ENCODE assay signal across 15 cellular contexts in the genomic region with DNA sequence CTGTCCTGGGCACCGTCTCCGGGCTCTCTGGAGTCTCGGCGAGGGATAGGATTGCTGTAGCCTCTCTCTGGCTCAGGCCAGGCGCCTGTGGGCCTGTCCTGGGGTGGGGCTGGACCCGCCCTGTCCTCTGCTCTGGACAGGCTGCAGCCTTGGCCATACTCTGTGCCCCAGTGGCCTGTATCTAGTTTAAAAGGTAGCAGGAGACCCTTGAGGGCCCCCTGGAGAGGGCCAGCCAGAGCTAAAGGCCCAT. TPM values are rescaled to one million over a fixed set of nuclear protein-coding genes. Genes with fewer than 3 reads are reported as not detected.
DNase-seq lines count a peak whose midpoint lies in the region; ATAC-seq and TF ChIP-seq lines count a peak whose summit lies in the region.
"Had no signal": no experiment of that assay in that cellular context is flagged by ENCODE, and none has a peak within 500 bp of the region (broad histone marks: within the 10 kb centered on the region; RNA-seq: fewer than 3 reads in every experiment).

No MANE protein-coding gene starts in this region.

- H2BK15ac ChIP-seq in mesenchymal stem cell (ENCODE audit: low read depth, poor library complexity, severe bottlenecking) = no peak overlapping the region

- H3K4ac ChIP-seq in mesenchymal stem cell (ENCODE audit: low read depth in 1 of 2, low read length in 2 of 2) = no peak overlapping the region

- peaks cover 4% of the 10 kb centered on the region for H3K4me1 ChIP-seq in endodermal cell (ENCODE audit: control insufficient read depth, insufficient read depth, low read length)
- peaks cover 28% of the 10 kb centered on the region for H3K4me1 ChIP-seq in mesenchymal stem cell (ENCODE audit: control insufficient read depth, insufficient read depth, low read depth, low read length)
- H3K4me1 ChIP-seq in spleen = peaks cover 23 to 64% (median 47%) of the 10 kb centered on the region in 6 donors

- TF ChIP-seq POLR2A in spleen (IDR thresholded peaks at IDR 0.05) = no peak

- H4K91ac ChIP-seq in mesenchymal stem cell (ENCODE audit: low read length) = peak overlapping the region; percentile 54

- H3K27me3 Mint-ChIP-seq in endodermal cell (ENCODE audit: insufficient read depth) = peaks cover 20% of the 10 kb centered on the region
- peaks cover 18% of the 10 kb centered on the region for H3K27me3 Mint-ChIP-seq in activated CD8-positive, alpha-beta T cell treated with anti-CD3 and anti-CD28 coated beads for 36 hours

- peak; percentile 12 for DNase-seq in activated CD8-positive, alpha-beta memory T cell treated with anti-CD3 and anti-CD28 coated beads, Interleukin-2, amount 50 U/mL, for 4 hours
- DNase-seq in activated CD8-positive, alpha-beta memory T cell treated with anti-CD3 and anti-CD28 coated beads, Interleukin-2, amount 50 U/mL, for 48 hours = no peak
- DNase-seq in endodermal cell (no peak), mesenchymal stem cell (no peak), spleen (peak; percentile 41), NCI-H2171 (lab: John Stamatoyannopoulos, UW) (no peak), NCI-H1930 (lab: John Stamatoyannopoulos, UW) (no peak)
- no peak for DNase-seq in activated CD8-positive, alpha-beta T cell treated with anti-CD3 and anti-CD28 coated beads for 36 hours
- DNase-seq: activated T-cell treated with anti-CD3 and anti-CD28 coated beads, Interleukin-2, amount 50 U/mL, for 24 hours; Caco-2; NCI-H2227 treated with DMSO at 0.1 percent for 48 hours; small intestine had no signal

- H3K9ac ChIP-seq in endodermal cell (ENCODE audit: extremely low read depth, low read length, poor library complexity, severe bottlenecking) (no peak overlapping the region), mesenchymal stem cell (ENCODE audit: low read length) (no peak overlapping the region)

- no peak overlapping the region for H3K27ac Mint-ChIP-seq in endodermal cell
- no peak overlapping the region for H3K27ac Mint-ChIP-seq in activated CD8-positive, alpha-beta T cell treated with anti-CD3 and anti-CD28 coated beads for 36 hours
- H3K27ac Mint-ChIP-seq: activated T-cell treated with anti-CD3 and anti-CD28 coated beads, Interleukin-2, amount 50 U/mL, for 24 hours; dendritic cell treated with granulocyte-macrophage colony-stimulating factor and Interleukin-4, amounts not matched to agents 40 ng/mL and 50 ng/mL, for 4 days; naive thymus-derived CD4-positive, alpha-beta T cell had no signal

- peaks cover 7% of the 10 kb centered on the region for H3K36me3 Mint-ChIP-seq in endodermal cell (ENCODE audit: low read depth)
- no peaks in the 10 kb centered on the region for H3K36me3 Mint-ChIP-seq in activated CD8-positive, alpha-beta T cell treated with anti-CD3 and anti-CD28 coated beads for 36 hours (ENCODE audit: low read depth)
- H3K36me3 Mint-ChIP-seq: naive thymus-derived CD4-positive, alpha-beta T cell had no signal

- no peaks in the 10 kb centered on the region for H3K9me3 Mint-ChIP-seq in endodermal cell
- H3K9me3 Mint-ChIP-seq in activated CD8-positive, alpha-beta T cell treated with anti-CD3 and anti-CD28 coated beads for 36 hours = no peaks in the 10 kb centered on the region
- H3K9me3 Mint-ChIP-seq: activated T-cell treated with anti-CD3 and anti-CD28 coated beads, Interleukin-2, amount 50 U/mL, for 24 hours; dendritic cell treated with granulocyte-macrophage colony-stimulating factor and Interleukin-4, amounts not matched to agents 40 ng/mL and 50 ng/mL, for 4 days; naive thymus-derived CD4-positive, alpha-beta T cell had no signal

- no peak overlapping the region for H3K18ac ChIP-seq in mesenchymal stem cell (ENCODE audit: low read depth in 1 of 2, low read length in 2 of 2)

- H2BK5ac ChIP-seq in mesenchymal stem cell (ENCODE audit: low read depth, low read length, poor library complexity, severe bottlenecking) = no peak overlapping the region

- no peaks in the 10 kb centered on the region for H3K79me1 ChIP-seq in mesenchymal stem cell (replicated peaks; ENCODE audit: low read length, poor library complexity, severe bottlenecking)

- H2BK120ac ChIP-seq in mesenchymal stem cell (ENCODE audit: low read depth, low read length) = no peak overlapping the region

- H3K4me1 Mint-ChIP-seq in endodermal cell = peaks cover 16% of the 10 kb centered on the region
- H3K4me1 Mint-ChIP-seq in activated CD8-positive, alpha-beta T cell treated with anti-CD3 and anti-CD28 coated beads for 36 hours (ENCODE audit: low read depth) = peaks cover 4% of the 10 kb centered on the region

- POLR2A ChIA-PET in activated CD8-positive, alpha-beta T cell treated with anti-CD3 and anti-CD28 coated beads for 36 hours (lab: Charles Lee) = no interaction called here

- H3K4me3 ChIP-seq in endodermal cell (ENCODE audit: low read length) (peak overlapping the region; percentile 89), mesenchymal stem cell (ENCODE audit: insufficient read depth in 1 of 2, low read depth in 1 of 2, low read length in 2 of 2) (no peak overlapping the region), spleen (peak overlapping the region in 5 of 8 donors; percentile 51 to 76 (median 56))

- no peak for ATAC-seq in activated CD8-positive, alpha-beta T cell treated with anti-CD3 and anti-CD28 coated beads for 36 hours
- ATAC-seq: naive thymus-derived CD4-positive, alpha-beta T cell had no signal

- intact Hi-C loops in spleen (cut with DNase I; ENCODE audit: low total_unique reads) = no loop called here
- intact Hi-C loops in activated CD8-positive, alpha-beta T cell treated with anti-CD3 and anti-CD28 coated beads for 36 hours (cut with micrococcal nuclease) = loop anchor here (10.0 kb wide), 1 partner anchor 425 kb away; no protein-coding TSS in a partner anchor

- H3K27ac ChIP-seq in endodermal cell (ENCODE audit: low read depth, low read length) (no peak overlapping the region), mesenchymal stem cell (ENCODE audit: low read length, poor library complexity, severe bottlenecking) (no peak overlapping the region), spleen (no peak overlapping the region)

- CTCF ChIA-PET in activated CD8-positive, alpha-beta T cell treated with anti-CD3 and anti-CD28 coated beads for 36 hours (lab: Charles Lee) = interaction anchor here (0.7 kb wide), 1 partner anchor 46 kb away, joined by 4 read pairs; no protein-coding TSS in a partner anchor

- no peak overlapping the region for H3K4me2 ChIP-seq in mesenchymal stem cell (ENCODE audit: low read length, poor library complexity, severe bottlenecking)

- H2BK12ac ChIP-seq in mesenchymal stem cell (ENCODE audit: low read length in 2 of 2) = no peak overlapping the region

- WGBS in endodermal cell (ENCODE audit: insufficient coverage in 1 of 2, insufficient read length in 1 of 2), 2 experiments = 53 to 71% methylated on average over 4 to 6 of the region's 6 CpGs
- WGBS in mesenchymal stem cell = 57% methylated on average over 6 of the region's 6 CpGs
- WGBS in spleen, 5 donors = 59 to 95% (median 71%) methylated on average over 6 of the region's 6 CpGs

- H3K4me3 Mint-ChIP-seq in endodermal cell = peak overlapping the region; percentile 68
- no peak overlapping the region for H3K4me3 Mint-ChIP-seq in activated CD8-positive, alpha-beta T cell treated with anti-CD3 and anti-CD28 coated beads for 36 hours
- H3K4me3 Mint-ChIP-seq: activated T-cell treated with anti-CD3 and anti-CD28 coated beads, Interleukin-2, amount 50 U/mL, for 24 hours; dendritic cell treated with granulocyte-macrophage colony-stimulating factor and Interleukin-4, amounts not matched to agents 40 ng/mL and 50 ng/mL, for 4 days had no signal

- H4K8ac ChIP-seq in mesenchymal stem cell (ENCODE audit: low read length) = no peak overlapping the region

- H3K14ac ChIP-seq in mesenchymal stem cell (ENCODE audit: low read length in 2 of 2) = no peak overlapping the region

- no peak overlapping the region for H2AFZ ChIP-seq in mesenchymal stem cell (ENCODE audit: low read depth, low read length)

- H3K9me3 ChIP-seq in endodermal cell (ENCODE audit: control insufficient read depth, low read length) (no peaks in the 10 kb centered on the region), mesenchymal stem cell (ENCODE audit: control insufficient read depth, low read length) (no peaks in the 10 kb centered on the region), spleen (no peaks in the 10 kb centered on the region)
- H3K9me3 ChIP-seq: Caco-2 had no signal

- peaks cover 21% of the 10 kb centered on the region for H3K27me3 ChIP-seq in endodermal cell (ENCODE audit: control insufficient read depth, insufficient read depth, low read length, poor library complexity, severe bottlenecking)
- peaks cover 72 to 78% of the 10 kb centered on the region in 2 experiments for H3K27me3 ChIP-seq in mesenchymal stem cell (ENCODE audit: control insufficient read depth in 1 of 2, insufficient read depth in 1 of 2, low read length in 2 of 2)
- H3K27me3 ChIP-seq in spleen (replicated peaks in 1 of 7) = peaks cover 0 to 76% (median 50%) of the 10 kb centered on the region in 7 donors

- H3K36me3 ChIP-seq in endodermal cell (ENCODE audit: control insufficient read depth, insufficient read depth, low read length) = peaks cover 4% of the 10 kb centered on the region
- peaks cover 0 to 4% of the 10 kb centered on the region in 2 experiments for H3K36me3 ChIP-seq in mesenchymal stem cell (ENCODE audit: control insufficient read depth in 1 of 2, insufficient read depth in 2 of 2, low read depth in 1 of 2, low read length in 2 of 2)
- no peaks in the 10 kb centered on the region for H3K36me3 ChIP-seq in spleen

- TF ChIP-seq CTCF in endodermal cell (conservative IDR thresholded peaks at IDR 0.05) = no peak
- TF ChIP-seq CTCF in spleen (IDR thresholded peaks at IDR 0.05 in 8 of 11, conservative IDR thresholded peaks at IDR 0.05 in 3 of 11) = no peak
- TF ChIP-seq CTCF in activated CD8-positive, alpha-beta T cell treated with anti-CD3 and anti-CD28 coated beads for 36 hours (IDR thresholded peaks at IDR 0.05) = no peak

- no peak overlapping the region for H2AK5ac ChIP-seq in mesenchymal stem cell (ENCODE audit: low read length, severe bottlenecking)

- H3K23ac ChIP-seq in mesenchymal stem cell (ENCODE audit: low read length in 2 of 2) = no peak overlapping the region

RNA-seq across cellular contexts. Expression of gene KIF26A, which starts 1.8 kb away (rescaled TPM):
- total RNA-seq in endodermal cell (10 to 100 TPM; 36.7 to 54.8 TPM), spleen (10 to 100 TPM in 4 of 7 donors, 1 to 10 TPM in 3; 7.4 to 21.9 (median 10.3) TPM)
- 9.9 TPM for polyA plus RNA-seq in endodermal cell (2013, experiment 1 of 2)
- polyA plus RNA-seq in endodermal cell (2013, experiment 2 of 2) = 8.4 TPM
- 1.7 TPM for polyA plus RNA-seq in mesenchymal stem cell (2013, experiment 1 of 2)
- polyA plus RNA-seq in mesenchymal stem cell (2013, experiment 2 of 2) = 1.7 TPM
- 1 to 10 TPM in 2 of 3 donors, under 1 TPM in 1; 0.72 to 7.8 (median 1.2) TPM for polyA plus RNA-seq in spleen
- under 1 TPM; 0.59 to 0.65 TPM for total RNA-seq in activated CD8-positive, alpha-beta T cell treated with anti-CD3 and anti-CD28 coated beads for 36 hours
- polyA plus RNA-seq: naive thymus-derived CD4-positive, alpha-beta T cell had no signal

RNA-seq across cellular contexts. Expression of gene ASPG, which starts 54.6 kb away (rescaled TPM):
- total RNA-seq in endodermal cell = 1 to 10 TPM in 1 of 2 donors, under 1 TPM in 1; 0.71 to 1.4 TPM
- polyA plus RNA-seq in endodermal cell (2013, experiment 1 of 2) = 0.32 TPM
- polyA plus RNA-seq in endodermal cell (2013, experiment 2 of 2) = 0.33 TPM
- polyA plus RNA-seq in mesenchymal stem cell (2013, experiment 1 of 2) = not detected
- polyA plus RNA-seq in mesenchymal stem cell (2013, experiment 2 of 2) = not detected
- total RNA-seq in spleen = under 1 TPM in 4 of 7 donors, not detected in 3; 0.09 to 0.28 (median 0.18) TPM
- under 1 TPM; 0.05 to 0.67 (median 0.32) TPM for polyA plus RNA-seq in spleen
- total RNA-seq in activated CD8-positive, alpha-beta T cell treated with anti-CD3 and anti-CD28 coated beads for 36 hours = not detected
- total RNA-seq: Caco-2, HT1080 had no signal
- polyA plus RNA-seq: naive thymus-derived CD4-positive, alpha-beta T cell had no signal

Comparison
In these comparisons a context has a peak if more than half of its experiments do, and no peak if none do; other contexts are left out.
1. DNase-seq: peak in activated CD8-positive, alpha-beta memory T cell treated with anti-CD3 and anti-CD28 coated beads, Interleukin-2, amount 50 U/mL, for 4 hours (single experiment) and spleen (single experiment); none in activated CD8-positive, alpha-beta memory T cell treated with anti-CD3 and anti-CD28 coated beads, Interleukin-2, amount 50 U/mL, for 48 hours (single experiment), endodermal cell (single experiment), mesenchymal stem cell (single experiment), activated CD8-positive, alpha-beta T cell treated with anti-CD3 and anti-CD28 coated beads for 36 hours (single experiment), NCI-H2171 (single experiment) and NCI-H1930 (0 of 2).
2. H3K4me3 ChIP-seq: peak in endodermal cell (single experiment) and spleen (5 of 8); none in mesenchymal stem cell (0 of 2).
3. RNA of gene KIF26A, which starts 1.8 kb away (total RNA-seq): 36.7 to 54.8 TPM in endodermal cell and 7.4 to 21.9 TPM in spleen; 0.59 to 0.65 TPM in activated CD8-positive, alpha-beta T cell treated with anti-CD3 and anti-CD28 coated beads for 36 hours; every median in the first group is over 4 times any median in the second.